ENCODE assay signal across 29 cellular contexts in genomic region chr7:79290841-79291497, GRCh38.
DNase-seq lines count a peak whose midpoint lies in the region; ATAC-seq, FAIRE-seq and TF ChIP-seq lines count a peak whose summit lies in the region.
"Had no signal": no experiment of that assay in that cellular context is flagged by ENCODE, and none has a peak within 500 bp of the region (broad histone marks: within the 10 kb centered on the region; RNA-seq: fewer than 3 reads in every experiment).

No MANE protein-coding gene starts in this region.

- WGBS in esophagus squamous epithelium, 2 donors = 51 to 69% methylated on average over 4 of the region's 4 CpGs

- peak overlapping the region; percentile 69 for H3K4me2 ChIP-seq in PC-3 (ENCODE audit: low read length)
- H3K4me2 ChIP-seq: BLaER1 treated with 17β-estradiol and CSF1 and Interleukin-3, amounts not matched to agents 10 nM and 100 nM; GM23338; hepatocyte; smooth muscle cell had no signal

- POLR2A ChIA-PET in PC-3 (lab: Charles Lee; ENCODE audit: unreplicated experiment) = no interaction called here

- peak overlapping the region; percentile 92 for H3K27ac ChIP-seq in PC-3 (ENCODE audit: low read length)
- H3K27ac ChIP-seq in esophagus squamous epithelium = no peak overlapping the region
- H3K27ac ChIP-seq: BLaER1 treated with 17β-estradiol and CSF1 and Interleukin-3, amounts not matched to agents 10 nM and 100 nM; hepatocyte; upper lobe of right lung; WERI-Rb-1 had no signal

- CTCF ChIA-PET in PC-3 (lab: Charles Lee) = no interaction called here

- peaks cover 11% of the 10 kb centered on the region for H3F3A ChIP-seq in PC-3 (ENCODE audit: low read length, unreplicated experiment)

- no peaks in the 10 kb centered on the region for H3K36me3 Mint-ChIP-seq in activated T-helper 17 cell treated with anti-CD3 and anti-CD28 coated beads, Interleukin-2, amount 50 U/mL, for 72 hours (ENCODE audit: low read depth)

- no peak overlapping the region for H3K27ac Mint-ChIP-seq in activated T-helper 17 cell treated with anti-CD3 and anti-CD28 coated beads, Interleukin-2, amount 50 U/mL, for 72 hours
- H3K27ac Mint-ChIP-seq: activated CD4-positive, alpha-beta T cell treated with anti-CD3 and anti-CD28 coated beads, Interleukin-2, amount 10 ng/mL, durations not matched to agents 24 days and 14 days; activated naive CD4-positive, alpha-beta T cell treated with anti-CD3 and anti-CD28 coated beads for 36 hours; dendritic cell treated with granulocyte-macrophage colony-stimulating factor and Interleukin-4, amounts not matched to agents 40 ng/mL and 50 ng/mL, for 4 days; GM23338; naive thymus-derived CD4-positive, alpha-beta T cell; T-helper 2 cell treated with Interferon-gamma antibody and Interleukin-4, amounts not matched to agents 5 μg/mL and 100 μg/mL, for 36 hours had no signal

- H3K4me3 ChIP-seq in PC-3 (ENCODE audit: low read length) (0 out of 2 replicates have a peak overlapping the region, but pooled peaks have one; percentile 21), bronchial epithelial cell (ENCODE audit: low read depth, low read length) (no peak overlapping the region), esophagus squamous epithelium (no peak overlapping the region)
- H3K4me3 ChIP-seq: BLaER1 treated with 17β-estradiol and CSF1 and Interleukin-3, amounts not matched to agents 10 nM and 100 nM; GM23338; hepatocyte; smooth muscle cell; upper lobe of right lung had no signal

- H3K36me3 ChIP-seq in PC-3 (ENCODE audit: low read depth, low read length) = no peaks in the 10 kb centered on the region
- no peaks in the 10 kb centered on the region for H3K36me3 ChIP-seq in bronchial epithelial cell (ENCODE audit: control insufficient read depth, insufficient read depth, low read length)
- H3K36me3 ChIP-seq in esophagus squamous epithelium = no peaks in the 10 kb centered on the region
- H3K36me3 ChIP-seq: BLaER1 treated with 17β-estradiol and CSF1 and Interleukin-3, amounts not matched to agents 10 nM and 100 nM; upper lobe of right lung; WERI-Rb-1 had no signal

- H3K9me3 ChIP-seq in PC-3 (ENCODE audit: low read length) = no peaks in the 10 kb centered on the region
- H3K9me3 ChIP-seq in esophagus squamous epithelium = no peaks in the 10 kb centered on the region
- H3K9me3 ChIP-seq: BLaER1 treated with 17β-estradiol and CSF1 and Interleukin-3, amounts not matched to agents 10 nM and 100 nM; upper lobe of right lung had no signal

- no peaks in the 10 kb centered on the region for H3K79me2 ChIP-seq in PC-3 (ENCODE audit: low read length)
- H3K79me2 ChIP-seq: hepatocyte had no signal

- H3K9me3 Mint-ChIP-seq in activated T-helper 17 cell treated with anti-CD3 and anti-CD28 coated beads, Interleukin-2, amount 50 U/mL, for 72 hours = peaks cover 5% of the 10 kb centered on the region
- H3K9me3 Mint-ChIP-seq: activated CD4-positive, alpha-beta T cell treated with anti-CD3 and anti-CD28 coated beads, Interleukin-2, amount 10 ng/mL, durations not matched to agents 24 days and 14 days; activated naive CD4-positive, alpha-beta T cell treated with anti-CD3 and anti-CD28 coated beads for 36 hours; dendritic cell treated with granulocyte-macrophage colony-stimulating factor and Interleukin-4, amounts not matched to agents 40 ng/mL and 50 ng/mL, for 4 days; GM23338; T-helper 2 cell treated with Interferon-gamma antibody and Interleukin-4, amounts not matched to agents 5 μg/mL and 100 μg/mL, for 36 hours had no signal

- H3K27me3 ChIP-seq in PC-3 (ENCODE audit: low read length) (no peaks in the 10 kb centered on the region), bronchial epithelial cell (ENCODE audit: control insufficient read depth, insufficient read depth, low read length) (no peaks in the 10 kb centered on the region), esophagus squamous epithelium (no peaks in the 10 kb centered on the region)
- H3K27me3 ChIP-seq: hepatocyte, upper lobe of right lung had no signal

- no peaks in the 10 kb centered on the region for H3K4me1 Mint-ChIP-seq in activated T-helper 17 cell treated with anti-CD3 and anti-CD28 coated beads, Interleukin-2, amount 50 U/mL, for 72 hours
- H3K4me1 Mint-ChIP-seq: activated CD4-positive, alpha-beta T cell treated with anti-CD3 and anti-CD28 coated beads, Interleukin-2, amount 10 ng/mL, durations not matched to agents 24 days and 14 days; GM23338; naive thymus-derived CD4-positive, alpha-beta T cell had no signal

- no peak overlapping the region for H3K4me3 Mint-ChIP-seq in activated T-helper 17 cell treated with anti-CD3 and anti-CD28 coated beads, Interleukin-2, amount 50 U/mL, for 72 hours
- H3K4me3 Mint-ChIP-seq: activated CD4-positive, alpha-beta T cell treated with anti-CD3 and anti-CD28 coated beads, Interleukin-2, amount 10 ng/mL, durations not matched to agents 24 days and 14 days; activated naive CD4-positive, alpha-beta T cell treated with anti-CD3 and anti-CD28 coated beads for 36 hours; dendritic cell treated with granulocyte-macrophage colony-stimulating factor and Interleukin-4, amounts not matched to agents 40 ng/mL and 50 ng/mL, for 4 days; GM23338; naive thymus-derived CD4-positive, alpha-beta T cell; T-helper 2 cell treated with Interferon-gamma antibody and Interleukin-4, amounts not matched to agents 5 μg/mL and 100 μg/mL, for 36 hours had no signal

- TF ChIP-seq POLR2A in esophagus squamous epithelium (IDR thresholded peaks at IDR 0.05) = no peak

- no peaks in the 10 kb centered on the region for H3K9me2 ChIP-seq in PC-3 (replicated peaks; ENCODE audit: low read length)

- intact Hi-C loops in PC-3 (cut with micrococcal nuclease) = loop anchor here (5.0 to 10.0 kb wide), 4 partner anchors 144 to 724 kb away; no protein-coding TSS in a partner anchor
- intact Hi-C loops in esophagus squamous epithelium (cut with DNase I) = no loop called here

- peak overlapping the region; percentile 47 for H3K9ac ChIP-seq in PC-3 (ENCODE audit: low read length)
- H3K9ac ChIP-seq: BLaER1 treated with 17β-estradiol and CSF1 and Interleukin-3, amounts not matched to agents 10 nM and 100 nM had no signal

- no peak for FAIRE-seq in bronchial epithelial cell (lab: Jason Lieb, UNC)
- FAIRE-seq: HTR-8/SVneo had no signal

- TF ChIP-seq CTCF in PC-3 (conservative IDR thresholded peaks at IDR 0.05; ENCODE audit: low read depth, low read length) (no peak), bronchial epithelial cell (IDR thresholded peaks at IDR 0.05; ENCODE audit: insufficient read depth, low read length, severe bottlenecking) (no peak), esophagus squamous epithelium (IDR thresholded peaks at IDR 0.05) (no peak)

- peak; percentile 56 for DNase-seq in EL
- peak; percentile 93 for DNase-seq in PC-3
- DNase-seq in bronchial epithelial cell (ENCODE audit: low read depth) = peak; percentile 94
- peak; percentile 54 for DNase-seq in iris pigment epithelial cell (ENCODE audit: low read depth)
- no peak for DNase-seq in esophagus squamous epithelium (lab: John Stamatoyannopoulos, UW)
- DNase-seq: activated CD4-positive, alpha-beta T cell treated with anti-CD3 and anti-CD28 coated beads, Interleukin-2, amount 10 ng/mL, durations not matched to agents 24 days and 14 days; activated naive CD4-positive, alpha-beta T cell treated with anti-CD3 and anti-CD28 coated beads for 36 hours; activated T-cell treated with anti-CD3 and anti-CD28 coated beads, Interleukin-2, amount 50 U/mL, for 48 hours; caudate nucleus; COR-L47; KG1; naive thymus-derived CD4-positive, alpha-beta T cell; NCI-H526 treated with DMSO at 0.1 percent for 48 hours; occipital lobe; RPMI8226; stimulated activated CD4-positive, alpha-beta T cell treated with anti-CD3 and anti-CD28 coated beads, Interleukin-2, amount 100 ng/mL, for 24 hours; upper lobe of right lung; WERI-Rb-1 had no signal

- H2AFZ ChIP-seq in PC-3 (ENCODE audit: low read length) = no peak overlapping the region
- H2AFZ ChIP-seq: GM23338, hepatocyte had no signal

- ATAC-seq in PC-3 (peak; percentile 16), GM19324 (IDR thresholded peaks at IDR 0.05; ENCODE audit: low FRiP score, unreplicated experiment) (no peak), GM19328 (IDR thresholded peaks at IDR 0.05; ENCODE audit: unreplicated experiment) (no peak)
- ATAC-seq in activated T-helper 17 cell treated with anti-CD3 and anti-CD28 coated beads, Interleukin-2, amount 50 U/mL, for 72 hours (replicated peaks) = no peak
- ATAC-seq: GM23338; left lobe of liver; naive thymus-derived CD4-positive, alpha-beta T cell; upper lobe of right lung had no signal

- H3K4me1 ChIP-seq in PC-3 (ENCODE audit: insufficient read depth, low read length) (peaks cover 38% of the 10 kb centered on the region), esophagus squamous epithelium (peaks cover 0 to 4% (median 0%) of the 10 kb centered on the region in 3 donors)
- H3K4me1 ChIP-seq: upper lobe of right lung had no signal

- no peaks in the 10 kb centered on the region for H3K27me3 Mint-ChIP-seq in activated T-helper 17 cell treated with anti-CD3 and anti-CD28 coated beads, Interleukin-2, amount 50 U/mL, for 72 hours
- H3K27me3 Mint-ChIP-seq: activated CD4-positive, alpha-beta T cell treated with anti-CD3 and anti-CD28 coated beads, Interleukin-2, amount 10 ng/mL, durations not matched to agents 24 days and 14 days; dendritic cell treated with granulocyte-macrophage colony-stimulating factor and Interleukin-4, amounts not matched to agents 40 ng/mL and 50 ng/mL, for 4 days had no signal

- no peaks in the 10 kb centered on the region for H4K20me1 ChIP-seq in PC-3 (ENCODE audit: low read length)
- H4K20me1 ChIP-seq: BLaER1 treated with 17β-estradiol and CSF1 and Interleukin-3, amounts not matched to agents 10 nM and 100 nM had no signal

- BruUV-seq in PC-3 (replicated peaks; lab: Mats Ljungman, UMichigan) = no TSS peak
